12 cellular contexts compared by ENCODE assay signal in genomic region chr16:2036200-2036966, GRCh38. TPM values are rescaled to one million over a fixed set of nuclear protein-coding genes. Genes with fewer than 3 reads are reported as not detected.
DNase-seq lines count a peak whose midpoint lies in the region; ATAC-seq and TF ChIP-seq lines count a peak whose summit lies in the region.
"Had no signal": no experiment of that assay in that cellular context is flagged by ENCODE, and none has a peak within 500 bp of the region (broad histone marks: within the 10 kb centered on the region; RNA-seq: fewer than 3 reads in every experiment).

No MANE protein-coding gene starts in this region.

- H3K4me3 ChIP-seq in mesendoderm (ENCODE audit: low read length) = no peak overlapping the region

- no peak overlapping the region for H3K9ac ChIP-seq in mesendoderm (ENCODE audit: low read length)

- no peak overlapping the region for H3K4ac ChIP-seq in mesendoderm (ENCODE audit: low read depth, low read length)

- no peak overlapping the region for H2BK5ac ChIP-seq in mesendoderm (ENCODE audit: low read length)

- H3K56ac ChIP-seq in mesendoderm (ENCODE audit: low read length) = no peak overlapping the region

- no peak overlapping the region for H3K27ac ChIP-seq in mesendoderm (ENCODE audit: low read depth, low read length)
- H3K27ac ChIP-seq in substantia nigra (ENCODE audit: low read depth, low read length, poor library complexity, severe bottlenecking) = peak overlapping the region; percentile 64
- H3K27ac ChIP-seq: HL-60 had no signal

- H3K27me3 ChIP-seq in mesendoderm (ENCODE audit: insufficient read depth, low read length, poor library complexity) = no peaks in the 10 kb centered on the region

- H3K23ac ChIP-seq in mesendoderm (ENCODE audit: low read length) = peak overlapping the region; percentile 66

- no peak for DNase-seq in HFFc6
- DNase-seq in chondrocyte (ENCODE audit: low spot score) = peak; percentile 89
- no peak for DNase-seq in mesendoderm
- no peak for DNase-seq in substantia nigra (lab: John Stamatoyannopoulos, UW)
- DNase-seq in activated CD4-positive, alpha-beta memory T cell treated with anti-CD3 and anti-CD28 coated beads, Interleukin-2, amount 10 ng/mL, durations not matched to agents 7 days and 5 days = no peak
- DNase-seq in Ammon's horn (ENCODE audit: low spot score) = no peak
- no peak for DNase-seq in retina
- DNase-seq: activated naive CD8-positive, alpha-beta T cell treated with anti-CD3 and anti-CD28 coated beads, Interleukin-2, amount 10 ng/mL, durations not matched to agents 7 days and 5 days had no signal

- peaks cover 34% of the 10 kb centered on the region for H3K4me1 Mint-ChIP-seq in HFFc6 (ENCODE audit: low read depth)
- peaks cover 79% of the 10 kb centered on the region for H3K4me1 Mint-ChIP-seq in chondrocyte (ENCODE audit: low read depth)
- no peaks in the 10 kb centered on the region for H3K4me1 Mint-ChIP-seq in activated CD4-positive, alpha-beta memory T cell treated with anti-CD3 and anti-CD28 coated beads, Interleukin-2, amount 10 ng/mL, durations not matched to agents 7 days and 5 days
- H3K4me1 Mint-ChIP-seq: activated naive CD8-positive, alpha-beta T cell treated with anti-CD3 and anti-CD28 coated beads, Interleukin-2, amount 10 ng/mL, durations not matched to agents 7 days and 5 days had no signal

- H4K8ac ChIP-seq in mesendoderm (ENCODE audit: low read depth, low read length) = no peak overlapping the region

- peaks cover 5% of the 10 kb centered on the region for H3K27me3 Mint-ChIP-seq in HFFc6 (ENCODE audit: insufficient read depth)
- no peaks in the 10 kb centered on the region for H3K27me3 Mint-ChIP-seq in chondrocyte (ENCODE audit: low read depth)
- no peaks in the 10 kb centered on the region for H3K27me3 Mint-ChIP-seq in activated CD4-positive, alpha-beta memory T cell treated with anti-CD3 and anti-CD28 coated beads, Interleukin-2, amount 10 ng/mL, durations not matched to agents 7 days and 5 days
- H3K27me3 Mint-ChIP-seq: activated naive CD8-positive, alpha-beta T cell treated with anti-CD3 and anti-CD28 coated beads, Interleukin-2, amount 10 ng/mL, durations not matched to agents 7 days and 5 days had no signal

- H3K9me3 Mint-ChIP-seq in HFFc6 (no peaks in the 10 kb centered on the region), chondrocyte (ENCODE audit: low read depth) (no peaks in the 10 kb centered on the region)
- no peaks in the 10 kb centered on the region for H3K9me3 Mint-ChIP-seq in activated CD4-positive, alpha-beta memory T cell treated with anti-CD3 and anti-CD28 coated beads, Interleukin-2, amount 10 ng/mL, durations not matched to agents 7 days and 5 days
- H3K9me3 Mint-ChIP-seq: activated naive CD8-positive, alpha-beta T cell treated with anti-CD3 and anti-CD28 coated beads, Interleukin-2, amount 10 ng/mL, durations not matched to agents 7 days and 5 days; T-helper 1 cell treated with Interleukin-12 subunit alpha and Interleukin-12 subunit beta and Interleukin-4 antibody, amounts not matched to agents 30 μg/mL and 1 μg/mL, for 36 hours had no signal

- no peaks in the 10 kb centered on the region for H3K79me1 ChIP-seq in mesendoderm (ENCODE audit: low read length)

- peak overlapping the region; percentile 86 for H3K4me3 Mint-ChIP-seq in HFFc6
- H3K4me3 Mint-ChIP-seq in chondrocyte (ENCODE audit: unreplicated experiment) = no peak overlapping the region
- no peak overlapping the region for H3K4me3 Mint-ChIP-seq in activated CD4-positive, alpha-beta memory T cell treated with anti-CD3 and anti-CD28 coated beads, Interleukin-2, amount 10 ng/mL, durations not matched to agents 7 days and 5 days
- H3K4me3 Mint-ChIP-seq: activated naive CD8-positive, alpha-beta T cell treated with anti-CD3 and anti-CD28 coated beads, Interleukin-2, amount 10 ng/mL, durations not matched to agents 7 days and 5 days; T-helper 1 cell treated with Interleukin-12 subunit alpha and Interleukin-12 subunit beta and Interleukin-4 antibody, amounts not matched to agents 30 μg/mL and 1 μg/mL, for 36 hours had no signal

- CTCF ChIA-PET in activated CD4-positive, alpha-beta memory T cell treated with anti-CD3 and anti-CD28 coated beads, Interleukin-2, amount 10 ng/mL, durations not matched to agents 7 days and 5 days (lab: Charles Lee) = no interaction called here

- no peak overlapping the region for H2AK5ac ChIP-seq in mesendoderm (ENCODE audit: low read length)

- no peak overlapping the region for H2BK15ac ChIP-seq in mesendoderm (replicated peaks; ENCODE audit: low read depth)

- no peaks in the 10 kb centered on the region for H3K79me2 ChIP-seq in mesendoderm (ENCODE audit: control insufficient read depth, insufficient read depth, low read length)

- H3K36me3 ChIP-seq in mesendoderm (ENCODE audit: control insufficient read depth, insufficient read depth, low read length) = no peaks in the 10 kb centered on the region

- H4K5ac ChIP-seq in mesendoderm (ENCODE audit: low read length) = no peak overlapping the region

- peak overlapping the region; percentile 79 for H3K27ac Mint-ChIP-seq in HFFc6
- H3K27ac Mint-ChIP-seq in chondrocyte (ENCODE audit: unreplicated experiment) = peak overlapping the region; percentile 83
- no peak overlapping the region for H3K27ac Mint-ChIP-seq in activated CD4-positive, alpha-beta memory T cell treated with anti-CD3 and anti-CD28 coated beads, Interleukin-2, amount 10 ng/mL, durations not matched to agents 7 days and 5 days
- H3K27ac Mint-ChIP-seq: activated naive CD8-positive, alpha-beta T cell treated with anti-CD3 and anti-CD28 coated beads, Interleukin-2, amount 10 ng/mL, durations not matched to agents 7 days and 5 days; T-helper 1 cell treated with Interleukin-12 subunit alpha and Interleukin-12 subunit beta and Interleukin-4 antibody, amounts not matched to agents 30 μg/mL and 1 μg/mL, for 36 hours had no signal

- H3K36me3 Mint-ChIP-seq in HFFc6 (ENCODE audit: low read depth) (no peaks in the 10 kb centered on the region), chondrocyte (ENCODE audit: low read depth) (peaks cover 3% of the 10 kb centered on the region)
- no peaks in the 10 kb centered on the region for H3K36me3 Mint-ChIP-seq in activated CD4-positive, alpha-beta memory T cell treated with anti-CD3 and anti-CD28 coated beads, Interleukin-2, amount 10 ng/mL, durations not matched to agents 7 days and 5 days (ENCODE audit: low read depth)
- H3K36me3 Mint-ChIP-seq: activated naive CD8-positive, alpha-beta T cell treated with anti-CD3 and anti-CD28 coated beads, Interleukin-2, amount 10 ng/mL, durations not matched to agents 7 days and 5 days had no signal

- WGBS in mesendoderm (ENCODE audit: extremely low coverage, insufficient coverage, low lambda C conversion rate) = no CpG with 5 or more reads among the region's 47 CpGs

- H3K18ac ChIP-seq in mesendoderm (ENCODE audit: low read length) = no peak overlapping the region

- POLR2A ChIA-PET in activated CD4-positive, alpha-beta memory T cell treated with anti-CD3 and anti-CD28 coated beads, Interleukin-2, amount 10 ng/mL, durations not matched to agents 7 days and 5 days (lab: Charles Lee) = no interaction called here

- no peak overlapping the region for H3K4me2 ChIP-seq in mesendoderm (ENCODE audit: low read length)

- no peak overlapping the region for H2BK120ac ChIP-seq in mesendoderm (ENCODE audit: low read depth, low read length)

- TF ChIP-seq CTCF in HFFc6 (IDR thresholded peaks at IDR 0.05) (no peak), chondrocyte (IDR thresholded peaks at IDR 0.05) (no peak)

- ATAC-seq in HG03469 (IDR thresholded peaks at IDR 0.05; ENCODE audit: unreplicated experiment) = no peak

- no peaks in the 10 kb centered on the region for H3K4me1 ChIP-seq in mesendoderm (ENCODE audit: control insufficient read depth, low read depth, low read length)

RNA-seq across cellular contexts. Expression of gene NHERF2, which starts 9.7 kb away (rescaled TPM):
- total RNA-seq in HFFc6 (2021; fragmentation: NEBNext Ultra II Directional; extraction: Animal tissue kit (Norgen Biotek cat#: 25700)) = 100 to 1,000 TPM; 140 to 177 (median 152) TPM
- total RNA-seq in chondrocyte = 61.5 to 89.4 TPM (median 87.0 TPM) in 3 replicates
- polyA plus RNA-seq in mesendoderm (2013, experiment 1 of 2) = 6.2 TPM
- polyA plus RNA-seq in mesendoderm (2013, experiment 2 of 2) = 7.1 TPM
- under 1 TPM; 0.85 to 0.96 TPM for total RNA-seq in activated CD4-positive, alpha-beta memory T cell treated with anti-CD3 and anti-CD28 coated beads, Interleukin-2, amount 10 ng/mL, durations not matched to agents 7 days and 5 days

RNA-seq across cellular contexts. Expression of gene NTHL1, which starts 11.3 kb away (rescaled TPM):
- total RNA-seq in HFFc6 (2021; fragmentation: NEBNext Ultra II Directional; extraction: Animal tissue kit (Norgen Biotek cat#: 25700)) = 10 to 100 TPM; 23.7 to 31.5 (median 26.4) TPM
- total RNA-seq in chondrocyte = 12.6 to 15.4 TPM (median 14.2 TPM) in 3 replicates
- 36.8 TPM for polyA plus RNA-seq in mesendoderm (2013, experiment 1 of 2)
- 36.0 TPM for polyA plus RNA-seq in mesendoderm (2013, experiment 2 of 2)
- total RNA-seq in activated CD4-positive, alpha-beta memory T cell treated with anti-CD3 and anti-CD28 coated beads, Interleukin-2, amount 10 ng/mL, durations not matched to agents 7 days and 5 days = 10 to 100 TPM; 22.5 to 24.5 TPM

RNA-seq across cellular contexts. Expression of gene TSC2, which starts 11.4 kb away (rescaled TPM):
- total RNA-seq in HFFc6 (2021; fragmentation: NEBNext Ultra II Directional; extraction: Animal tissue kit (Norgen Biotek cat#: 25700)) = 10 to 100 TPM; 72.0 to 88.3 (median 83.2) TPM
- 107 to 158 TPM (median 108 TPM) in 3 replicates for total RNA-seq in chondrocyte
- 42.5 TPM for polyA plus RNA-seq in mesendoderm (2013, experiment 1 of 2)
- 41.1 TPM for polyA plus RNA-seq in mesendoderm (2013, experiment 2 of 2)
- 10 to 100 TPM; 88.4 to 90.1 TPM for total RNA-seq in activated CD4-positive, alpha-beta memory T cell treated with anti-CD3 and anti-CD28 coated beads, Interleukin-2, amount 10 ng/mL, durations not matched to agents 7 days and 5 days

RNA-seq across cellular contexts. Expression of gene NPW, which starts 16.8 kb away (rescaled TPM):
- 1 to 10 TPM in 4 of 6 experiments, under 1 TPM in 2; 0.57 to 2.1 (median 1.4) TPM for total RNA-seq in HFFc6 (2021; fragmentation: NEBNext Ultra II Directional; extraction: Animal tissue kit (Norgen Biotek cat#: 25700))
- 1.1 to 3.7 TPM (median 2.5 TPM) in 3 replicates for total RNA-seq in chondrocyte
- polyA plus RNA-seq in mesendoderm (2013, experiment 1 of 2) = 2.7 TPM
- polyA plus RNA-seq in mesendoderm (2013, experiment 2 of 2) = 2.7 TPM
- total RNA-seq in activated CD4-positive, alpha-beta memory T cell treated with anti-CD3 and anti-CD28 coated beads, Interleukin-2, amount 10 ng/mL, durations not matched to agents 7 days and 5 days = under 1 TPM; 0.48 to 0.65 TPM
- total RNA-seq: posterior vena cava had no signal

RNA-seq across cellular contexts. Expression of gene ZNF598, which starts 26.8 kb away (rescaled TPM):
- 10 to 100 TPM; 37.1 to 48.1 (median 40.7) TPM for total RNA-seq in HFFc6 (2021; fragmentation: NEBNext Ultra II Directional; extraction: Animal tissue kit (Norgen Biotek cat#: 25700))
- total RNA-seq in chondrocyte = 39.0 to 43.4 TPM (median 41.7 TPM) in 3 replicates
- polyA plus RNA-seq in mesendoderm (2013, experiment 1 of 2) = 32.7 TPM
- 32.2 TPM for polyA plus RNA-seq in mesendoderm (2013, experiment 2 of 2)
- 10 to 100 TPM; 52.1 to 53.6 TPM for total RNA-seq in activated CD4-positive, alpha-beta memory T cell treated with anti-CD3 and anti-CD28 coated beads, Interleukin-2, amount 10 ng/mL, durations not matched to agents 7 days and 5 days

Comparison
In these comparisons a context has a peak if more than half of its experiments do, and no peak if none do; other contexts are left out.
1. RNA of gene NHERF2, which starts 9.7 kb away (total RNA-seq): 140 to 177 TPM in HFFc6 and 61.5 to 89.4 TPM in chondrocyte; 0.85 to 0.96 TPM in activated CD4-positive, alpha-beta memory T cell treated with anti-CD3 and anti-CD28 coated beads, Interleukin-2, amount 10 ng/mL, durations not matched to agents 7 days and 5 days; every median in the first group is over 10 times any median in the second.